12 cellular contexts compared by ENCODE assay signal in genomic region chr17:58504826-58505351, GRCh38. TPM values are rescaled to one million over a fixed set of nuclear protein-coding genes. Genes with fewer than 3 reads are reported as not detected.
DNase-seq lines count a peak whose midpoint lies in the region; ATAC-seq and TF ChIP-seq lines count a peak whose summit lies in the region.
"Had no signal": no experiment of that assay in that cellular context is flagged by ENCODE, and none has a peak within 500 bp of the region (broad histone marks: within the 10 kb centered on the region; RNA-seq: fewer than 3 reads in every experiment).

No MANE protein-coding gene starts in this region.

- TF ChIP-seq POLR2A in ovary (IDR thresholded peaks at IDR 0.05) = no peak

- H3K4me1 Mint-ChIP-seq in activated naive CD8-positive, alpha-beta T cell treated with anti-CD3 and anti-CD28 coated beads, Interleukin-2, amount 50 U/mL, for 24 hours = peaks cover 6% of the 10 kb centered on the region
- H3K4me1 Mint-ChIP-seq in T-cell = peaks cover 0 to 4% (median under 1%) of the 10 kb centered on the region in 3 donors
- peaks cover 7% of the 10 kb centered on the region for H3K4me1 Mint-ChIP-seq in activated T-cell treated with anti-CD3 and anti-CD28 coated beads, Interleukin-2, amount 50 U/mL, for 72 hours (ENCODE audit: low read depth)

- H3K36me3 Mint-ChIP-seq in activated naive CD8-positive, alpha-beta T cell treated with anti-CD3 and anti-CD28 coated beads, Interleukin-2, amount 50 U/mL, for 24 hours (ENCODE audit: low read depth) = peaks cover 51% of the 10 kb centered on the region
- H3K36me3 Mint-ChIP-seq in T-cell = peaks cover 53% of the 10 kb centered on the region
- H3K36me3 Mint-ChIP-seq in activated T-cell treated with anti-CD3 and anti-CD28 coated beads, Interleukin-2, amount 50 U/mL, for 72 hours (ENCODE audit: insufficient read depth in 2 of 2) = peaks cover 5 to 29% of the 10 kb centered on the region in 2 donors

- no peak overlapping the region for H3K4me3 ChIP-seq in ovary
- H3K4me3 ChIP-seq: pancreas, suprapubic skin had no signal

- no peaks in the 10 kb centered on the region for H3K36me3 ChIP-seq in ovary

- peak; percentile 85 for DNase-seq in GM10248 (ENCODE audit: extremely low spot score)
- no peak for DNase-seq in activated naive CD8-positive, alpha-beta T cell treated with anti-CD3 and anti-CD28 coated beads, Interleukin-2, amount 50 U/mL, for 24 hours
- DNase-seq in ovary = no peak
- no peak for DNase-seq in T-cell
- no peak for DNase-seq in activated T-cell treated with anti-CD3 and anti-CD28 coated beads, Interleukin-2, amount 50 U/mL, for 72 hours
- no peak for DNase-seq in NK-92 treated with Interleukin-12 subunit alpha and Interleukin-12 subunit beta, amount 100 ng/mL, for 24 hours (lab: John Stamatoyannopoulos, UW)
- DNase-seq: pancreas had no signal

- WGBS in ovary, 3 donors = 89 to 90% (median 89%) methylated on average over 11 of the region's 11 CpGs

- ATAC-seq in GM19455 (IDR thresholded peaks at IDR 0.05; ENCODE audit: unreplicated experiment) (peak; percentile 82), HG03159 (IDR thresholded peaks at IDR 0.05; ENCODE audit: unreplicated experiment) (peak; percentile 87), T-cell (replicated peaks in 1 of 4) (no peak)
- ATAC-seq in activated naive CD8-positive, alpha-beta T cell treated with anti-CD3 and anti-CD28 coated beads, Interleukin-2, amount 50 U/mL, for 24 hours = peak; percentile 20
- no peak for ATAC-seq in activated T-cell treated with anti-CD3 and anti-CD28 coated beads, Interleukin-2, amount 50 U/mL, for 72 hours (replicated peaks in 1 of 2)

- TF ChIP-seq EP300 in ovary (IDR thresholded peaks at IDR 0.05) = no peak

- H3K4me3 Mint-ChIP-seq in activated naive CD8-positive, alpha-beta T cell treated with anti-CD3 and anti-CD28 coated beads, Interleukin-2, amount 50 U/mL, for 24 hours = no peak overlapping the region
- H3K4me3 Mint-ChIP-seq in T-cell = no peak overlapping the region
- no peak overlapping the region for H3K4me3 Mint-ChIP-seq in activated T-cell treated with anti-CD3 and anti-CD28 coated beads, Interleukin-2, amount 50 U/mL, for 72 hours

- H3K27ac Mint-ChIP-seq in activated naive CD8-positive, alpha-beta T cell treated with anti-CD3 and anti-CD28 coated beads, Interleukin-2, amount 50 U/mL, for 24 hours = no peak overlapping the region
- H3K27ac Mint-ChIP-seq in T-cell = peak overlapping the region in 1 of 2 donors; percentile 39
- no peak overlapping the region for H3K27ac Mint-ChIP-seq in activated T-cell treated with anti-CD3 and anti-CD28 coated beads, Interleukin-2, amount 50 U/mL, for 72 hours

- H3K27ac ChIP-seq in ovary = no peak overlapping the region
- H3K27ac ChIP-seq: epithelial cell of prostate, pancreas, suprapubic skin had no signal

- H3K27me3 Mint-ChIP-seq in activated naive CD8-positive, alpha-beta T cell treated with anti-CD3 and anti-CD28 coated beads, Interleukin-2, amount 50 U/mL, for 24 hours = no peaks in the 10 kb centered on the region
- H3K27me3 Mint-ChIP-seq in T-cell = no peaks in the 10 kb centered on the region
- no peaks in the 10 kb centered on the region for H3K27me3 Mint-ChIP-seq in activated T-cell treated with anti-CD3 and anti-CD28 coated beads, Interleukin-2, amount 50 U/mL, for 72 hours (ENCODE audit: low read depth)

- intact Hi-C loops in ovary (cut with DNase I) = no loop called here

- H3K4me1 ChIP-seq in ovary (ENCODE audit: insufficient read depth) = no peaks in the 10 kb centered on the region
- H3K4me1 ChIP-seq: pancreas had no signal

- H3K27me3 ChIP-seq in ovary = no peaks in the 10 kb centered on the region
- H3K27me3 ChIP-seq: pancreas, suprapubic skin had no signal

- no peaks in the 10 kb centered on the region for H3K9me3 ChIP-seq in ovary
- H3K9me3 ChIP-seq: pancreas, suprapubic skin had no signal

- POLR2A ChIA-PET in GM10248 (lab: Yijun Ruan, JAX) = interaction anchor here (1.2 to 1.3 kb wide), 2 partner anchors 13 to 126 kb away, joined by 5 to 6 read pairs; no protein-coding TSS in a partner anchor
- POLR2A ChIA-PET in T-cell (lab: Charles Lee) = no interaction called here

- no peak for TF ChIP-seq CTCF in GM10248 (IDR thresholded peaks at IDR 0.05; ENCODE audit: control extremely low read depth, extremely low read depth, low read depth, missing control alignments)
- no peak for TF ChIP-seq CTCF in ovary (IDR thresholded peaks at IDR 0.05)

- CTCF ChIA-PET in GM10248 (lab: Yijun Ruan, JAX) (interaction anchor here (0.7 to 3.0 kb wide), 4 partner anchors 8 to 15 kb away, joined by 3 to 14 read pairs (median 4); no protein-coding TSS in a partner anchor), T-cell (lab: Charles Lee) (no interaction called here)

- no peaks in the 10 kb centered on the region for H3K9me3 Mint-ChIP-seq in activated naive CD8-positive, alpha-beta T cell treated with anti-CD3 and anti-CD28 coated beads, Interleukin-2, amount 50 U/mL, for 24 hours
- H3K9me3 Mint-ChIP-seq in T-cell = no peaks in the 10 kb centered on the region
- H3K9me3 Mint-ChIP-seq in activated T-cell treated with anti-CD3 and anti-CD28 coated beads, Interleukin-2, amount 50 U/mL, for 72 hours = no peaks in the 10 kb centered on the region

RNA-seq across cellular contexts. Expression of gene MTMR4, which starts 9.5 kb away (rescaled TPM):
- total RNA-seq in ovary = 10 to 100 TPM; 23.8 to 60.1 (median 27.7) TPM
- polyA plus RNA-seq in ovary = 10 to 100 TPM; 14.5 to 28.7 TPM
- 10 to 100 TPM; 43.1 to 55.1 (median 53.1) TPM for total RNA-seq in T-cell
- total RNA-seq in activated T-cell treated with anti-CD3 and anti-CD28 coated beads, Interleukin-2, amount 50 U/mL, for 72 hours = 10 to 100 TPM; 75.5 to 88.4 TPM

RNA-seq across cellular contexts. Expression of gene HSF5, which starts 16.7 kb away (rescaled TPM):
- total RNA-seq in ovary (not detected), T-cell (1 to 10 TPM; 1.7 to 2.8 (median 2.5) TPM)
- under 1 TPM; 0.05 TPM for polyA plus RNA-seq in ovary
- total RNA-seq in activated T-cell treated with anti-CD3 and anti-CD28 coated beads, Interleukin-2, amount 50 U/mL, for 72 hours = 1 to 10 TPM; 2.9 to 3.3 TPM
- total RNA-seq: MCF 10A, suprapubic skin had no signal
- polyA plus RNA-seq: pancreas had no signal

Comparison
In these comparisons a context has a peak if more than half of its experiments do, and no peak if none do; other contexts are left out.
1. ATAC-seq: peak in GM19455 (single experiment), HG03159 (single experiment) and activated naive CD8-positive, alpha-beta T cell treated with anti-CD3 and anti-CD28 coated beads, Interleukin-2, amount 50 U/mL, for 24 hours (single experiment); none in T-cell (0 of 4) and activated T-cell treated with anti-CD3 and anti-CD28 coated beads, Interleukin-2, amount 50 U/mL, for 72 hours (0 of 2).